8 cellular contexts compared by ENCODE assay signal in the genomic region with DNA sequence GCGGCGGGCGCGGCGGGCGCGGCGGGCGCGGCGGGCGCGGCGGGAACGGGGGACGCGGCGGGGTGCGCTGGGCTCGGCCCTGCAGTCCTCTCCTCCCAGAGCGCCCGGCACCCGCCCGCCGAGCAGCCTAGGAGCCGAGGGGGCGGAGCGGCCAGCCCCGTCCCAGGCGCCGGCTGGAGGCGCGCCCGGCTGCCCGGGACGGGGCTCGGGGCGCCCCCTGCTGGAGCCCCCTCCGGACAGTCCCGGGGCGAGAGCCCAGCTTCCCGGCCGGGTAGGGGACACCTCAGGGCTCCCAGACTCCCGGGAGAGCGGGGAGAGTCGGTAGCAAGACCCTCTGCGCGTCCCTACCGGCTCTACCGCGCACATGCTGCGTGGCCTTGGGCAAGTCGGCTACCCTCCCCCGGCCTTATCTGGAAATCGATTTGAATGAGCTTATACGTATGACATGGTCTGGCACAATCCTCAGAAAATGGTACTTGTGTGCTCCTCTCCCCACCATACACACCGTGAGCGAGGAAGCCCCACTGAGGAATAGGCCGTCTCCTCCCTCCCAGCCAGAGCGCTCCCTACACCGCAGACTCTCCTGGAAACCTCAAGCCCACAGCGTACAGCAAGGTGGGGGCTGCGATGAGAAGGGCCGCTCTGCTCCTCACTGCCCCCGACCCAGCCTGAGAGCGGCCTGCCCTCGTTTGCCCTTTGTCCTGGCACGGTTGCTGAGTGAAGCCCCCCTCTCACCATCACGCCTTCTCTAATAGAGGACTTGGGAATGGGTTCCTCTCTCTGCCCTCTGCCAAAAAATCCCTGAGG. TPM values are rescaled to one million over a fixed set of nuclear protein-coding genes. Genes with fewer than 3 reads are reported as not detected.
DNase-seq lines count a peak whose midpoint lies in the region; ATAC-seq and TF ChIP-seq lines count a peak whose summit lies in the region.

A gene (minus strand): TSS at position 139 of the 807 bp plus-strand sequence. CDS start 6,224 bp downstream, outside the sequence.

- ATAC-seq in GM18868 (IDR thresholded peaks at IDR 0.05; ENCODE audit: unreplicated experiment), result peak; percentile 44
- ATAC-seq in IMR-90 (ENCODE audit: low read depth), result peak; percentile 99
- ATAC-seq in upper lobe of left lung (ENCODE audit: low FRiP score in 2 of 2), result peak; percentile 85 to 92

- peak; percentile 68 for TF ChIP-seq RAD21 in IMR-90 (IDR thresholded peaks at IDR 0.05; ENCODE audit: low read length)

- peak within 1 kb of the TSS; percentile 60 for H3K4me3 ChIP-seq in AG04449 (ENCODE audit: low read depth, low read length)
- peak within 1 kb of the TSS; percentile 44 for H3K4me3 ChIP-seq in IMR-90 (ENCODE audit: insufficient read depth, low read depth, low read length)
- peak within 1 kb of the TSS; percentile 82 for H3K4me3 ChIP-seq in left ventricle myocardium inferior
- H3K4me3 ChIP-seq in upper lobe of left lung, result peak within 1 kb of the TSS; percentile 30 to 79 (median 77)

- H3K36me3 ChIP-seq in IMR-90 (ENCODE audit: control insufficient read depth, insufficient read depth, low read length), result no peaks in the 10 kb centered on the region
- no peaks in the 10 kb centered on the region for H3K36me3 ChIP-seq in left ventricle myocardium inferior
- H3K36me3 ChIP-seq in upper lobe of left lung, result no peaks in the 10 kb centered on the region

- no peaks in the 10 kb centered on the region for H3K36me3 Mint-ChIP-seq in progenitor cell of endocrine pancreas (ENCODE audit: insufficient read depth)

- H3K4me1 Mint-ChIP-seq in progenitor cell of endocrine pancreas (ENCODE audit: low read depth), result peaks cover 10% of the 10 kb centered on the region

- H3K4me3 Mint-ChIP-seq in progenitor cell of endocrine pancreas (ENCODE audit: low read depth), result peak within 1 kb of the TSS; percentile 71

- TF ChIP-seq CTCF in AG04449 (IDR thresholded peaks at IDR 0.05; ENCODE audit: insufficient read depth, low read length, missing control alignments) (peak; percentile 71), IMR-90 (conservative IDR thresholded peaks at IDR 0.05; ENCODE audit: low read depth, low read length) (peak; percentile 78), left ventricle myocardium inferior (IDR thresholded peaks at IDR 0.05; ENCODE audit: borderline replicate concordance) (peak; percentile 87), progenitor cell of endocrine pancreas (IDR thresholded peaks at IDR 0.05; ENCODE audit: unreplicated experiment) (peak; percentile 86), upper lobe of left lung (IDR thresholded peaks at IDR 0.05) (peak; percentile 81 to 93 (median 90))

- in situ Hi-C loops in IMR-90 (cut with MboI; ENCODE audit: low sequenced_read_pairs), result loop anchor here (25.0 kb wide), 1 partner anchor 184 kb away; no protein-coding TSS in a partner anchor

- peak within 1 kb of the TSS; percentile 48; the same call in 1 of the 3 replicates for H2BK15ac ChIP-seq in IMR-90 (ENCODE audit: low read depth, low read length)

- no peak within 1 kb of the TSS; the same call in 1 of the 2 replicates for H4K5ac ChIP-seq in IMR-90 (ENCODE audit: low read depth, low read length)

- no peak within 1 kb of the TSS for H2BK20ac ChIP-seq in IMR-90 (ENCODE audit: low read depth, low read length)

- POLR2A ChIA-PET in AG04449 (lab: Yijun Ruan, JAX) (no interaction called here), IMR-90 (lab: Charles Lee; ENCODE audit: unreplicated experiment) (no interaction called here)

- no peak for TF ChIP-seq EP300 in upper lobe of left lung (IDR thresholded peaks at IDR 0.05)

- peak within 1 kb of the TSS; percentile 82 for H3K23ac ChIP-seq in IMR-90 (ENCODE audit: low read depth, low read length)

- 0 out of 2 replicates have a peak, but pooled peaks cover 2% of the 10 kb centered on the region for H3K9me1 ChIP-seq in IMR-90 (ENCODE audit: insufficient read depth, low read length)

- 1% methylated on average over 20 of the region's 69 CpGs; no CpG with 5 or more reads in 1 of the 2 experiments for WGBS in IMR-90 (ENCODE audit: extremely low coverage in 2 of 2, insufficient read length in 1 of 2), 2 experiments
- WGBS in upper lobe of left lung, 2 donors, result 14 to 31% methylated on average over 16 to 37 of the region's 69 CpGs

- H4K20me1 ChIP-seq in IMR-90 (ENCODE audit: insufficient read depth, low read length), result no peaks in the 10 kb centered on the region; the same call in 1 of the 2 replicates

- peak within 1 kb of the TSS; percentile 52; the same call in 1 of the 2 replicates for H2BK120ac ChIP-seq in IMR-90 (ENCODE audit: low read depth, low read length)

- H3K79me1 ChIP-seq in IMR-90 (ENCODE audit: low read depth in 1 of 2, low read length in 2 of 2), result no peaks in the 10 kb centered on the region

- H3K27me3 ChIP-seq in IMR-90 (ENCODE audit: control insufficient read depth, insufficient read depth, low read length) (peaks cover 40% of the 10 kb centered on the region), left ventricle myocardium inferior (ENCODE audit: low read depth) (no peaks in the 10 kb centered on the region), upper lobe of left lung (no peaks in the 10 kb centered on the region)

- H3K18ac ChIP-seq in IMR-90 (ENCODE audit: low read depth, low read length), result no peak within 1 kb of the TSS

- H4K8ac ChIP-seq in IMR-90 (ENCODE audit: low read depth in 2 of 2, low read length in 2 of 2), result peak within 1 kb of the TSS in 1 of 2 experiments; percentile 35; a peak in 1 of 4 replicates

- H2AK9ac ChIP-seq in IMR-90 (replicated peaks; ENCODE audit: low read depth, low read length, poor library complexity), result peak within 1 kb of the TSS; percentile 81

- H2BK5ac ChIP-seq in IMR-90 (ENCODE audit: low read depth, low read length, poor library complexity, severe bottlenecking), result no peak within 1 kb of the TSS

- intact Hi-C loops in IMR-90 (cut with micrococcal nuclease), result loop anchor here (1.0 to 5.0 kb wide), 3 partner anchors 155 to 294 kb away; a partner anchor contains a TSS
- intact Hi-C loops in T-helper 1 cell treated with Interleukin-12 subunit alpha and Interleukin-12 subunit beta and Interleukin-4 antibody, amounts not matched to agents 30 ng/mL and 1 ng/mL, for 36 hours (cut with micrococcal nuclease), result loop anchor here (1.0 to 2.0 kb wide), 7 partner anchors 36 to 294 kb away; a partner anchor contains a TSS
- intact Hi-C loops in left ventricle myocardium inferior (cut with micrococcal nuclease), result loop anchor here (5.0 to 10.0 kb wide), 3 partner anchors 102 to 294 kb away; a partner anchor contains a TSS

- no peaks in the 10 kb centered on the region for H3K9me3 Mint-ChIP-seq in progenitor cell of endocrine pancreas (ENCODE audit: low read depth)

- no peak within 1 kb of the TSS for H4K91ac ChIP-seq in IMR-90 (ENCODE audit: insufficient read depth, low read depth, low read length)

- H3K9ac ChIP-seq in IMR-90 (ENCODE audit: low read depth, low read length), result peak within 1 kb of the TSS; percentile 54

- H3K4me1 ChIP-seq in IMR-90 (ENCODE audit: control insufficient read depth, insufficient read depth, low read length) (peaks cover 1% of the 10 kb centered on the region; the same call in 1 of the 2 replicates), left ventricle myocardium inferior (peaks cover 62% of the 10 kb centered on the region), upper lobe of left lung (peaks cover 29 to 50% (median 42%) of the 10 kb centered on the region in 4 donors)

- H2AFZ ChIP-seq in IMR-90 (replicated peaks; ENCODE audit: low read length, poor library complexity), result peak within 1 kb of the TSS; percentile 90

- DNase-seq in AG04449 (ENCODE audit: low read depth, low spot score), result no peak
- peak; percentile 34 for DNase-seq in IMR-90
- peak; percentile 22 for DNase-seq in amniotic epithelial cell (ENCODE audit: low read depth)
- peak; percentile 77 for DNase-seq in left ventricle myocardium inferior
- DNase-seq in progenitor cell of endocrine pancreas (ENCODE audit: low spot score, unreplicated experiment), result peak; percentile 66
- peak; percentile 81 to 95 for DNase-seq in upper lobe of left lung

- H3K27ac Mint-ChIP-seq in progenitor cell of endocrine pancreas, result no peak within 1 kb of the TSS

- CTCF ChIA-PET in AG04449 (lab: Yijun Ruan, JAX), result interaction anchor here (0.7 to 13.8 kb wide), 70 partner anchors 9 to 580 kb away, joined by 3 to 129 read pairs (median 4); no protein-coding TSS in a partner anchor
- CTCF ChIA-PET in IMR-90 (lab: Yijun Ruan, JAX), result interaction anchor here (0.6 to 1.7 kb wide), 15 partner anchors 8 to 305 kb away, joined by 3 to 12 read pairs (median 3); no protein-coding TSS in a partner anchor

- peak within 1 kb of the TSS; percentile 12; the same call in 1 of the 2 replicates for H2AK5ac ChIP-seq in IMR-90 (ENCODE audit: low read depth, low read length)

- TF ChIP-seq POLR2A in IMR-90 (IDR thresholded peaks at IDR 0.05; ENCODE audit: low read depth, low read length), result no peak
- TF ChIP-seq POLR2A in upper lobe of left lung (IDR thresholded peaks at IDR 0.05), result peak in 1 of 4 donors; percentile 57

- H3K4ac ChIP-seq in IMR-90 (ENCODE audit: low read depth, low read length), result peak within 1 kb of the TSS; percentile 54; the same call in 1 of the 2 replicates

- H3K27me3 Mint-ChIP-seq in progenitor cell of endocrine pancreas, result peaks cover 56% of the 10 kb centered on the region

- H3K14ac ChIP-seq in IMR-90 (replicated peaks; ENCODE audit: low read depth, low read length), result peak within 1 kb of the TSS; percentile 33; the same call in 1 of the 2 replicates

- dilution Hi-C loops in IMR-90 (cut with HindIII; ENCODE audit: low sequenced_read_pairs, unreplicated experiment), result no loop called here

- BruUV-seq in IMR-90 (replicated peaks; lab: Mats Ljungman, UMichigan), result no TSS peak

- H3K56ac ChIP-seq in IMR-90 (ENCODE audit: extremely low read depth, insufficient read depth, low read length), result 0 out of 2 replicates have a peak within 1 kb of the TSS, but pooled peaks have one; percentile 30

- no peaks in the 10 kb centered on the region for H3K9me3 ChIP-seq in IMR-90 (ENCODE audit: control insufficient read depth, insufficient read depth, low read length)
- no peaks in the 10 kb centered on the region for H3K9me3 ChIP-seq in left ventricle myocardium inferior (replicated peaks)
- no peaks in the 10 kb centered on the region for H3K9me3 ChIP-seq in upper lobe of left lung

- H3K4me2 ChIP-seq in IMR-90 (ENCODE audit: low read depth, low read length), result peak within 1 kb of the TSS; percentile 77

- no peak within 1 kb of the TSS for H3K27ac ChIP-seq in IMR-90 (ENCODE audit: insufficient read depth, low read length)
- peak within 1 kb of the TSS; percentile 88 for H3K27ac ChIP-seq in left ventricle myocardium inferior (replicated peaks)
- peak within 1 kb of the TSS; percentile 63 to 89 (median 79) for H3K27ac ChIP-seq in upper lobe of left lung

RNA-seq across cellular contexts. Expression of the gene that starts here (rescaled TPM):
- 0.28 and 0.36 TPM in 2 replicates for total RNA-seq in IMR-90 (2012; rRNA removed)
- polyA plus RNA-seq in IMR-90 (2012; rRNA removed), result 0.34 and 0.96 TPM in 2 replicates
- 0.24 and 0.32 TPM in 2 replicates for polyA plus RNA-seq in IMR-90 (2012; cell fraction: cytosol; rRNA removed)
- polyA plus RNA-seq in IMR-90 (2012; cell fraction: nucleus; rRNA removed; ENCODE audit: low replicate concordance), result 2.4 and 2.6 TPM in 2 replicates
- total RNA-seq in T-helper 1 cell treated with Interleukin-12 subunit alpha and Interleukin-12 subunit beta and Interleukin-4 antibody, amounts not matched to agents 30 ng/mL and 1 ng/mL, for 36 hours, result 21.5 and 23.0 TPM in 2 replicates
- total RNA-seq in left ventricle myocardium inferior, result 39.0 TPM
- total RNA-seq in progenitor cell of endocrine pancreas, result 2.0 and 3.2 TPM in 2 replicates
- 100 to 1,000 TPM in 4 of 6 donors, 10 to 100 TPM in 2; 58.3 to 270 (median 136) TPM for total RNA-seq in upper lobe of left lung

Comparison
In these comparisons a context has a peak if more than half of its experiments do, and no peak if none do; other contexts are left out.
1. ATAC-seq: peak in every context shown above with its lines; median percentile 99 in IMR-90; 88 in upper lobe of left lung; 44 in GM18868.